8 cellular contexts compared by ENCODE assay signal in genomic region chr14:91177073-91177796, GRCh38.
A peak's percentile ranks its signal among the peaks of the same experiment; 100 is the strongest.
DNase-seq lines count a peak whose midpoint lies in the region; ATAC-seq and TF ChIP-seq lines count a peak whose summit lies in the region.

No MANE protein-coding gene starts in this region.

- peak; percentile 66; the same call in 1 of the 2 replicates for ATAC-seq in Panc1
- peak; percentile 74 to 77 for ATAC-seq in activated T-cell treated with anti-CD3 and anti-CD28 coated beads, Interleukin-2, amount 50 U/mL, for 4 hours
- ATAC-seq in HG02763 (IDR thresholded peaks at IDR 0.05; ENCODE audit: unreplicated experiment) = no peak

- no peak overlapping the region for H3K27ac Mint-ChIP-seq in osteocyte (ENCODE audit: unreplicated experiment)

- intact Hi-C loops in Panc1 (cut with micrococcal nuclease; ENCODE audit: unreplicated experiment) = loop anchor here (1.0 kb wide), 1 partner anchor 109 kb away; no protein-coding TSS in a partner anchor
- intact Hi-C loops in tibial artery (cut with DNase I; ENCODE audit: low total_unique reads) = no loop called here

- H3K9me3 Mint-ChIP-seq in activated T-cell treated with anti-CD3 and anti-CD28 coated beads, Interleukin-2, amount 50 U/mL, for 4 hours = no peaks in the 10 kb centered on the region
- H3K9me3 Mint-ChIP-seq in osteocyte (ENCODE audit: unreplicated experiment) = no peaks in the 10 kb centered on the region

- no peak overlapping the region for H3K4me3 Mint-ChIP-seq in activated T-cell treated with anti-CD3 and anti-CD28 coated beads, Interleukin-2, amount 50 U/mL, for 4 hours
- no peak overlapping the region for H3K4me3 Mint-ChIP-seq in osteocyte (ENCODE audit: unreplicated experiment)

- POLR2A ChIA-PET in Panc1 (lab: Charles Lee) = no interaction called here

- H3K36me3 ChIP-seq in GM06990 (ENCODE audit: control insufficient read depth, insufficient read depth, low read length) = peaks cover 19% of the 10 kb centered on the region
- H3K36me3 ChIP-seq in KOPT-K1 (ENCODE audit: insufficient read depth, low read length) = peaks cover 91% of the 10 kb centered on the region
- H3K36me3 ChIP-seq in Panc1 (ENCODE audit: control insufficient read depth, insufficient read depth, low read length) = no peaks in the 10 kb centered on the region
- H3K36me3 ChIP-seq in tibial artery = peaks cover 10 to 38% (median 24%) of the 10 kb centered on the region in 3 donors

- no peak overlapping the region for H3K4me3 ChIP-seq in GM06990 (replicated peaks; ENCODE audit: low read depth, low read length)
- no peak overlapping the region for H3K4me3 ChIP-seq in Panc1 (ENCODE audit: low read depth in 2 of 2, low read length in 2 of 2)
- H3K4me3 ChIP-seq in tibial artery = no peak overlapping the region

- H3K9me3 ChIP-seq in KOPT-K1 (ENCODE audit: insufficient read depth, low read length, poor library complexity, severe bottlenecking) = no peaks in the 10 kb centered on the region
- H3K9me3 ChIP-seq in Panc1 (ENCODE audit: control insufficient read depth, insufficient read depth, low read depth, low read length) = no peaks in the 10 kb centered on the region
- H3K9me3 ChIP-seq in tibial artery = no peaks in the 10 kb centered on the region

- TF ChIP-seq CTCF in GM06990 (IDR thresholded peaks at IDR 0.05; ENCODE audit: insufficient read depth, low read length, poor library complexity, severe bottlenecking) (peak; percentile 74), Panc1 (IDR thresholded peaks at IDR 0.05) (peak; percentile 83), osteocyte (IDR thresholded peaks at IDR 0.05) (peak; percentile 89), tibial artery (IDR thresholded peaks at IDR 0.05) (peak; percentile 67 to 77)

- peak overlapping the region; percentile 8 for H3K27ac ChIP-seq in KOPT-K1 (ENCODE audit: low read depth, low read length, poor library complexity, severe bottlenecking)
- H3K27ac ChIP-seq in Panc1 (ENCODE audit: low read length) = no peak overlapping the region
- H3K27ac ChIP-seq in tibial artery = no peak overlapping the region

- H3K36me3 Mint-ChIP-seq in activated T-cell treated with anti-CD3 and anti-CD28 coated beads, Interleukin-2, amount 50 U/mL, for 4 hours (ENCODE audit: insufficient read depth) = peaks cover 29% of the 10 kb centered on the region
- no peaks in the 10 kb centered on the region for H3K36me3 Mint-ChIP-seq in osteocyte (ENCODE audit: unreplicated experiment)

- H3K4me1 ChIP-seq in Panc1 (ENCODE audit: control insufficient read depth, insufficient read depth, low read length) (no peaks in the 10 kb centered on the region), tibial artery (peaks cover 0 to 4% (median 2%) of the 10 kb centered on the region in 4 donors)

- no peaks in the 10 kb centered on the region for H3K27me3 Mint-ChIP-seq in activated T-cell treated with anti-CD3 and anti-CD28 coated beads, Interleukin-2, amount 50 U/mL, for 4 hours (ENCODE audit: low read depth)
- H3K27me3 Mint-ChIP-seq in osteocyte (ENCODE audit: unreplicated experiment) = no peaks in the 10 kb centered on the region

- CTCF ChIA-PET in Panc1 (lab: Charles Lee) = interaction anchor here (0.5 to 1.2 kb wide), 2 partner anchors 109 to 116 kb away, joined by 3 to 7 read pairs; no protein-coding TSS in a partner anchor

- peaks cover 15% of the 10 kb centered on the region for H3K4me1 Mint-ChIP-seq in activated T-cell treated with anti-CD3 and anti-CD28 coated beads, Interleukin-2, amount 50 U/mL, for 4 hours (ENCODE audit: low read depth)
- peaks cover 2% of the 10 kb centered on the region for H3K4me1 Mint-ChIP-seq in osteocyte (ENCODE audit: unreplicated experiment)

- in situ Hi-C loops in Panc1 (cut with HindIII; ENCODE audit: low pct_unique_long_range_greater_than_20kb, low sequenced_read_pairs) = no loop called here

- no TSS peak for BruUV-seq in Panc1 (replicated peaks; lab: Mats Ljungman, UMichigan)

- H3K27me3 ChIP-seq in GM06990 (replicated peaks; ENCODE audit: control insufficient read depth, insufficient read depth, low read length) = no peaks in the 10 kb centered on the region
- no peaks in the 10 kb centered on the region for H3K27me3 ChIP-seq in Panc1 (ENCODE audit: control insufficient read depth, insufficient read depth, low read length)
- no peaks in the 10 kb centered on the region for H3K27me3 ChIP-seq in tibial artery

- no peak for DNase-seq in GM06990 (ENCODE audit: extremely low read depth, insufficient read length)
- DNase-seq in Panc1 (ENCODE audit: low read depth, low spot score) = peak; percentile 46
- peak; percentile 62 for DNase-seq in activated T-cell treated with anti-CD3 and anti-CD28 coated beads, Interleukin-2, amount 50 U/mL, for 4 hours
- DNase-seq in fibroblast of peridontal ligament (ENCODE audit: extremely low read depth) = peak; percentile 71
- DNase-seq in osteocyte (ENCODE audit: extremely low spot score, unreplicated experiment) = no peak
- DNase-seq in tibial artery = peak in 1 of 2 donors; percentile 41

Comparison
In these comparisons a context has a peak if more than half of its experiments do, and no peak if none do; other contexts are left out.
1. DNase-seq: peak in Panc1 (single experiment), activated T-cell treated with anti-CD3 and anti-CD28 coated beads, Interleukin-2, amount 50 U/mL, for 4 hours (single experiment) and fibroblast of peridontal ligament (single experiment); none in GM06990 (single experiment) and osteocyte (single experiment).
2. Peak in every context shown above with its lines, with median percentiles within 50 percentile points of each other: CTCF ChIP-seq.